Comparison of ENCODE assay signal across 8 cellular contexts in genomic region chr1:230212405-230212936, GRCh38.
DNase-seq lines count a peak whose midpoint lies in the region; ATAC-seq and TF ChIP-seq lines count a peak whose summit lies in the region.

No MANE protein-coding gene starts in this region.

- H3K4me1 Mint-ChIP-seq in CD4-positive, alpha-beta T cell (ENCODE audit: low read depth): peaks cover 35% of the 10 kb centered on the region
- peaks cover 38 to 47% of the 10 kb centered on the region in 2 donors for H3K4me1 Mint-ChIP-seq in effector memory CD8-positive, alpha-beta T cell (ENCODE audit: low read depth in 2 of 2)

- no peaks in the 10 kb centered on the region for H3K27me3 Mint-ChIP-seq in CD4-positive, alpha-beta T cell
- no peaks in the 10 kb centered on the region for H3K27me3 Mint-ChIP-seq in effector memory CD8-positive, alpha-beta T cell

- peaks cover 4% of the 10 kb centered on the region for H3K36me3 Mint-ChIP-seq in CD4-positive, alpha-beta T cell (ENCODE audit: low read depth)
- peaks cover 2% of the 10 kb centered on the region for H3K36me3 Mint-ChIP-seq in effector memory CD8-positive, alpha-beta T cell (ENCODE audit: insufficient read depth)

- H3K9me3 ChIP-seq in CD4-positive, alpha-beta T cell (ENCODE audit: control insufficient read depth, low read length): no peaks in the 10 kb centered on the region

- no peaks in the 10 kb centered on the region for H3K27me3 ChIP-seq in CD4-positive, alpha-beta T cell (ENCODE audit: control insufficient read depth, insufficient read depth, low read length)

- H3K27ac Mint-ChIP-seq in CD4-positive, alpha-beta T cell: peak overlapping the region; percentile 19
- peak overlapping the region; percentile 51 to 79 for H3K27ac Mint-ChIP-seq in effector memory CD8-positive, alpha-beta T cell

- CTCF ChIA-PET in CD4-positive, alpha-beta T cell (lab: Charles Lee): no interaction called here

- ATAC-seq in CD4-positive, alpha-beta T cell (ENCODE audit: poor library complexity): no peak
- ATAC-seq in GM19372 (IDR thresholded peaks at IDR 0.05; ENCODE audit: low read depth, unreplicated experiment): peak; percentile 42
- ATAC-seq in HG03442 (IDR thresholded peaks at IDR 0.05; ENCODE audit: unreplicated experiment): peak; percentile 24
- ATAC-seq in effector memory CD8-positive, alpha-beta T cell (replicated peaks): peak; percentile 29

- DNase-seq in CD4-positive, alpha-beta T cell: no peak
- peak in 1 of 3 experiments; percentile 11 for DNase-seq in effector memory CD8-positive, alpha-beta T cell
- DNase-seq in GM03348 (ENCODE audit: low spot score) (no peak), OCI-M1 (lab: John Stamatoyannopoulos, UW) (no peak), cortex of kidney (lab: John Stamatoyannopoulos, UW) (no peak), NCI-H187 treated with DMSO at 0.1 percent for 48 hours (lab: John Stamatoyannopoulos, UW) (no peak)

- TF ChIP-seq CTCF in CD4-positive, alpha-beta T cell (IDR thresholded peaks at IDR 0.05): no peak

- no peak overlapping the region for H3K4me3 Mint-ChIP-seq in CD4-positive, alpha-beta T cell
- peak overlapping the region; percentile 26 to 70 for H3K4me3 Mint-ChIP-seq in effector memory CD8-positive, alpha-beta T cell

- intact Hi-C loops in CD4-positive, alpha-beta T cell (cut with DNase I, micrococcal nuclease): no loop called here

- H3K9me3 Mint-ChIP-seq in CD4-positive, alpha-beta T cell: no peaks in the 10 kb centered on the region
- H3K9me3 Mint-ChIP-seq in effector memory CD8-positive, alpha-beta T cell: no peaks in the 10 kb centered on the region

- POLR2A ChIA-PET in CD4-positive, alpha-beta T cell (lab: Charles Lee): no interaction called here

- H3K27ac ChIP-seq in CD4-positive, alpha-beta T cell (ENCODE audit: low read depth, low read length): no peak overlapping the region
